Comparison of ENCODE assay signal across 16 cellular contexts in genomic region chr15:52115598-52116427, GRCh38. TPM values are rescaled to one million over a fixed set of nuclear protein-coding genes. Genes with fewer than 3 reads are reported as not detected.
DNase-seq lines count a peak whose midpoint lies in the region; ATAC-seq, FAIRE-seq and TF ChIP-seq lines count a peak whose summit lies in the region.
"Had no signal": no experiment of that assay in that cellular context is flagged by ENCODE, and none has a peak within 500 bp of the region (broad histone marks: within the 10 kb centered on the region; RNA-seq: fewer than 3 reads in every experiment).

No MANE protein-coding gene starts in this region.

- no peaks in the 10 kb centered on the region for H3K36me3 ChIP-seq in H7 (replicated peaks; ENCODE audit: control insufficient read depth, insufficient read depth, low read length)
- H3K36me3 ChIP-seq in endodermal cell (ENCODE audit: control insufficient read depth, insufficient read depth, low read length): no peaks in the 10 kb centered on the region
- no peaks in the 10 kb centered on the region for H3K36me3 ChIP-seq in pancreas
- no peaks in the 10 kb centered on the region for H3K36me3 ChIP-seq in PC-9 (ENCODE audit: low read depth)
- H3K36me3 ChIP-seq: neutrophil, WERI-Rb-1 had no signal

- H3K27ac Mint-ChIP-seq in endodermal cell: no peak overlapping the region
- H3K27ac Mint-ChIP-seq: activated naive CD4-positive, alpha-beta T cell treated with anti-CD3 and anti-CD28 coated beads, Interleukin-2, amount 50 U/mL, for 24 hours had no signal

- BruUV-seq in PC-9 (replicated peaks; lab: Mats Ljungman, UMichigan): no TSS peak

- TF ChIP-seq CTCF in endodermal cell (conservative IDR thresholded peaks at IDR 0.05): no peak
- no peak for TF ChIP-seq CTCF in pancreas (IDR thresholded peaks at IDR 0.05)
- no peak for TF ChIP-seq CTCF in PC-9 (conservative IDR thresholded peaks at IDR 0.05)

- H2AFZ ChIP-seq in PC-9: no peak overlapping the region

- WGBS in endodermal cell (ENCODE audit: insufficient coverage in 1 of 2, insufficient read length in 1 of 2), 2 experiments: 93 to 94% methylated on average over 6 to 7 of the region's 9 CpGs
- WGBS in pancreas, 2 donors: 35 to 45% methylated on average over 9 of the region's 9 CpGs

- H3K27me3 Mint-ChIP-seq in endodermal cell (ENCODE audit: insufficient read depth): peaks cover 33% of the 10 kb centered on the region

- FAIRE-seq in RCC 7860 (lab: Jason Lieb, UNC) (peak; percentile 90), pancreas (lab: Jason Lieb, UNC) (peak; percentile 32)

- no peak overlapping the region for H3K4me2 ChIP-seq in PC-9

- POLR2A ChIA-PET in PC-9 (lab: Charles Lee; ENCODE audit: unreplicated experiment): no interaction called here

- no peak overlapping the region for H3K9ac ChIP-seq in endodermal cell (ENCODE audit: extremely low read depth, low read length, poor library complexity, severe bottlenecking)

- peak; percentile 79 to 87 (median 86) for ATAC-seq in pancreas
- no peak for ATAC-seq in HG03469 (IDR thresholded peaks at IDR 0.05; ENCODE audit: unreplicated experiment)

- H3K27me3 ChIP-seq in H7 (ENCODE audit: control insufficient read depth, insufficient read depth, low read length) (no peaks in the 10 kb centered on the region), endodermal cell (ENCODE audit: control insufficient read depth, insufficient read depth, low read length, poor library complexity, severe bottlenecking) (peaks cover 26% of the 10 kb centered on the region), pancreas (no peaks in the 10 kb centered on the region), PC-9 (ENCODE audit: insufficient read depth, low read depth) (no peaks in the 10 kb centered on the region)
- H3K27me3 ChIP-seq: testis had no signal

- H3K9me3 ChIP-seq in endodermal cell (ENCODE audit: control insufficient read depth, low read length) (no peaks in the 10 kb centered on the region), pancreas (no peaks in the 10 kb centered on the region), PC-9 (ENCODE audit: insufficient read depth, low read depth) (no peaks in the 10 kb centered on the region)
- H3K9me3 ChIP-seq: neutrophil, testis had no signal

- no peaks in the 10 kb centered on the region for H3K9me3 Mint-ChIP-seq in endodermal cell
- H3K9me3 Mint-ChIP-seq: activated naive CD4-positive, alpha-beta T cell treated with anti-CD3 and anti-CD28 coated beads, Interleukin-2, amount 50 U/mL, for 24 hours; CD8-positive, alpha-beta memory T cell had no signal

- H3K4me3 ChIP-seq in H7 (ENCODE audit: insufficient read depth, low read depth, low read length) (no peak overlapping the region), endodermal cell (ENCODE audit: low read length) (no peak overlapping the region), pancreas (no peak overlapping the region), PC-9 (no peak overlapping the region)
- H3K4me3 ChIP-seq: testis had no signal

- no peaks in the 10 kb centered on the region for H3K9me2 ChIP-seq in PC-9 (ENCODE audit: insufficient read depth)

- no peaks in the 10 kb centered on the region for H4K20me1 ChIP-seq in PC-9 (ENCODE audit: insufficient read depth)

- intact Hi-C loops in pancreas (cut with DNase I): no loop called here
- intact Hi-C loops in PC-9 (cut with micrococcal nuclease; ENCODE audit: unreplicated experiment): no loop called here

- no peak overlapping the region for H3K4me3 Mint-ChIP-seq in endodermal cell
- H3K4me3 Mint-ChIP-seq: activated naive CD4-positive, alpha-beta T cell treated with anti-CD3 and anti-CD28 coated beads, Interleukin-2, amount 50 U/mL, for 24 hours; CD8-positive, alpha-beta memory T cell had no signal

- no peaks in the 10 kb centered on the region for H3F3A ChIP-seq in PC-9 (ENCODE audit: insufficient read depth, low read depth)

- DNase-seq in H7: peak; percentile 6
- peak; percentile 47 for DNase-seq in RCC 7860 (ENCODE audit: low spot score)
- no peak for DNase-seq in endodermal cell
- DNase-seq in pancreas: peak in 3 of 6 donors; percentile 63 to 72 (median 68)
- no peak for DNase-seq in stimulated activated CD4-positive, alpha-beta T cell treated with anti-CD3 and anti-CD28 coated beads, Interleukin-2, amount 100 ng/mL, for 24 hours
- no peak for DNase-seq in PC-9
- DNase-seq in SHP77 treated with DMSO at 0.1 percent for 48 hours (lab: John Stamatoyannopoulos, UW): no peak
- DNase-seq: CD8-positive, alpha-beta memory T cell; central memory CD4-positive, alpha-beta T cell; NCI-H345; testis; WERI-Rb-1 had no signal

- H3K4me1 ChIP-seq in endodermal cell (ENCODE audit: control insufficient read depth, insufficient read depth, low read length) (no peaks in the 10 kb centered on the region), pancreas (peaks cover 14 to 27% (median 18%) of the 10 kb centered on the region in 3 donors), PC-9 (replicated peaks; ENCODE audit: insufficient read depth) (no peaks in the 10 kb centered on the region)
- H3K4me1 ChIP-seq: testis had no signal

- CTCF ChIA-PET in PC-9 (lab: Charles Lee): interaction anchor here (0.6 kb wide), 1 partner anchor 563 kb away, joined by 3 read pairs; no protein-coding TSS in a partner anchor

- no peaks in the 10 kb centered on the region for H3K79me2 ChIP-seq in PC-9 (ENCODE audit: low read depth)

- no peaks in the 10 kb centered on the region for H3K4me1 Mint-ChIP-seq in endodermal cell

- H3K36me3 Mint-ChIP-seq in endodermal cell (ENCODE audit: low read depth): no peaks in the 10 kb centered on the region
- H3K36me3 Mint-ChIP-seq: activated naive CD4-positive, alpha-beta T cell treated with anti-CD3 and anti-CD28 coated beads, Interleukin-2, amount 50 U/mL, for 24 hours had no signal

- H3K27ac ChIP-seq in endodermal cell (ENCODE audit: low read depth, low read length) (peak overlapping the region; percentile 47), pancreas (peak overlapping the region; percentile 55 to 75 (median 66)), PC-9 (no peak overlapping the region)
- H3K27ac ChIP-seq: epithelial cell of prostate, neutrophil, testis, WERI-Rb-1 had no signal

RNA-seq across cellular contexts. Expression of gene BCL2L10, which starts 3.2 kb away (rescaled TPM):
- total RNA-seq in H7 (2014; rRNA removed; shearing (Covaris generic)): not detected in 2 replicates
- 1 to 10 TPM in 1 of 2 donors, not detected in 1; 1.5 TPM for total RNA-seq in endodermal cell
- polyA plus RNA-seq in endodermal cell (2013, experiment 1 of 2): not detected
- polyA plus RNA-seq in endodermal cell (2013, experiment 2 of 2): 0.29 TPM
- total RNA-seq in pancreas: under 1 TPM; 0.23 to 0.73 (median 0.53) TPM
- polyA plus RNA-seq in pancreas: 1 to 10 TPM in 1 of 2 donors, under 1 TPM in 1; 0.84 to 1.4 TPM
- 0.43 and 0.48 TPM in 2 replicates for total RNA-seq in PC-9 (2021)

Comparison
In these comparisons a context has a peak if more than half of its experiments do, and no peak if none do; other contexts are left out.
1. DNase-seq: peak in H7 (single experiment) and RCC 7860 (single experiment); none in endodermal cell (single experiment), stimulated activated CD4-positive, alpha-beta T cell treated with anti-CD3 and anti-CD28 coated beads, Interleukin-2, amount 100 ng/mL, for 24 hours (0 of 2), PC-9 (0 of 2) and SHP77 treated with DMSO at 0.1 percent for 48 hours (single experiment).